ENCODE assay signal across 18 cellular contexts in the genomic region with DNA sequence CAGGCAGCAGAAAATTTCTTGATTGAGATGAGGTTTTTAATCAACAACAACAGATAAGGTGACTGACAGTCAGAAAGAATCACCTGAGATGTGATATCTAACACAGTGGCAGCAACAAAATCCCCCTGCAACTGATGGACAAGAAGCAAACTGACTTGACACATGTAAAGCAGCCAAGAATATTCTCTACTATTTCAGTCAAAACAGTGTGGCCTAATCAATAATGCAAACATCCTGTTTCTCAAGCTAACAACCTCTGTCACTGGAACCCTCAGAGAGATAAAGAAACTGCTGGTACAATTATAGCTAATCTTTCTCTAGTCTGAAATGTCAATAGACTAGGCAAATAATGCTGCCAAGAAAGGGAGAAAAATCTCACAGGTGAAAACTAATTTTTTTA. TPM values are rescaled to one million over a fixed set of nuclear protein-coding genes. Genes with fewer than 3 reads are reported as not detected.
DNase-seq lines count a peak whose midpoint lies in the region; ATAC-seq and FAIRE-seq lines count a peak whose summit lies in the region.
"Had no signal": no experiment of that assay in that cellular context is flagged by ENCODE, and none has a peak within 500 bp of the region (broad histone marks: within the 10 kb centered on the region; RNA-seq: fewer than 3 reads in every experiment).

No MANE protein-coding gene starts in this region.

- no peak for FAIRE-seq in HTR-8/SVneo (lab: Jason Lieb, UNC)
- FAIRE-seq: K562 had no signal

- ATAC-seq in GM18499 (IDR thresholded peaks at IDR 0.05; ENCODE audit: insufficient read depth, unreplicated experiment) (peak; percentile 81), GM19463 (IDR thresholded peaks at IDR 0.05; ENCODE audit: unreplicated experiment) (peak; percentile 87), HG03066 (IDR thresholded peaks at IDR 0.05; ENCODE audit: low read depth, unreplicated experiment) (peak; percentile 82), GM21515 (IDR thresholded peaks at IDR 0.05; ENCODE audit: unreplicated experiment) (no peak)
- ATAC-seq: K562 had no signal

- DNase-seq in NCI-H748 (lab: John Stamatoyannopoulos, UW; ENCODE audit: unreplicated experiment) (peak; percentile 43), A172 (ENCODE audit: low spot score) (no peak), HTR-8/SVneo (ENCODE audit: insufficient read length, low spot score) (no peak), AG08396 (ENCODE audit: low spot score) (no peak)
- DNase-seq: activated CD4-positive, alpha-beta T cell treated with anti-CD3 and anti-CD28 coated beads, Interleukin-2, amount 50 U/mL, for 48 hours; activated naive CD4-positive, alpha-beta T cell; DMS153; mammary epithelial cell; NCI-H2081 treated with DMSO at 0.1 percent for 48 hours; nucleus accumbens had no signal

RNA-seq across cellular contexts. Expression of gene CGA, which starts 4.6 kb away (rescaled TPM):
- not detected in 2 replicates for total RNA-seq in A172 (2014; rRNA removed; shearing (Covaris generic))
- total RNA-seq: cardiac muscle cell; K562; mammary epithelial cell; T-helper 1 cell treated with Interleukin-12 subunit alpha and Interleukin-12 subunit beta and Interleukin-4 antibody, amounts not matched to agents 30 ng/mL and 1 ng/mL, for 36 hours; vagina had no signal

RNA-seq across cellular contexts. Expression of gene ZNF292, which starts 55.9 kb away (rescaled TPM):
- total RNA-seq in A172 (2014; rRNA removed; shearing (Covaris generic)): 9.3 and 13.9 TPM in 2 replicates
